Comparison of ENCODE assay signal across 19 cellular contexts in genomic region chr20:14526891-14527290, GRCh38.
DNase-seq lines count a peak whose midpoint lies in the region; ATAC-seq and TF ChIP-seq lines count a peak whose summit lies in the region.
"Had no signal": no experiment of that assay in that cellular context is flagged by ENCODE, and none has a peak within 500 bp of the region (broad histone marks: within the 10 kb centered on the region; RNA-seq: fewer than 3 reads in every experiment).

No MANE protein-coding gene starts in this region.

- TF ChIP-seq CTCF in heart right ventricle (IDR thresholded peaks at IDR 0.05), result no peak
- no peak for TF ChIP-seq CTCF in Calu3 (IDR thresholded peaks at IDR 0.05; ENCODE audit: unreplicated experiment)

- no peak overlapping the region for H3K27ac Mint-ChIP-seq in Calu3 (ENCODE audit: unreplicated experiment)
- H3K27ac Mint-ChIP-seq: B cell; CD4-positive, CD25-positive, alpha-beta regulatory T cell; CD8-positive, alpha-beta memory T cell had no signal

- H3K27me3 ChIP-seq in heart right ventricle, result no peaks in the 10 kb centered on the region
- H3K27me3 ChIP-seq: BLaER1 had no signal

- H3K27ac ChIP-seq in heart right ventricle, result no peak overlapping the region
- H3K27ac ChIP-seq: BLaER1, C4-2B, GM23248 had no signal

- H3K9me3 ChIP-seq in heart right ventricle, result peaks cover 0 to 11% (median 0%) of the 10 kb centered on the region in 11 donors
- H3K9me3 ChIP-seq: BLaER1 had no signal

- CTCF ChIA-PET in Calu3 (lab: Charles Lee), result no interaction called here

- no peaks in the 10 kb centered on the region for H3K4me1 ChIP-seq in heart right ventricle
- H3K4me1 ChIP-seq: BLaER1 had no signal

- intact Hi-C loops in heart right ventricle (cut with DNase I) (no loop called here), Calu3 (cut with micrococcal nuclease; ENCODE audit: unreplicated experiment) (no loop called here)

- BruUV-seq in Calu3 (replicated peaks; lab: Mats Ljungman, UMichigan), result no TSS peak

- no peaks in the 10 kb centered on the region for H3K36me3 Mint-ChIP-seq in Calu3 (ENCODE audit: insufficient read depth, unreplicated experiment)
- H3K36me3 Mint-ChIP-seq: CD4-positive, CD25-positive, alpha-beta regulatory T cell; CD8-positive, alpha-beta memory T cell had no signal

- no peak for ATAC-seq in heart right ventricle
- no peak for ATAC-seq in HG03135 (IDR thresholded peaks at IDR 0.05; ENCODE audit: unreplicated experiment)

- no peaks in the 10 kb centered on the region for H3K27me3 Mint-ChIP-seq in Calu3 (ENCODE audit: unreplicated experiment)
- H3K27me3 Mint-ChIP-seq: B cell; CD4-positive, CD25-positive, alpha-beta regulatory T cell; CD8-positive, alpha-beta memory T cell had no signal

- H3K4me1 Mint-ChIP-seq in Calu3 (ENCODE audit: low read depth, unreplicated experiment), result peaks cover 11% of the 10 kb centered on the region
- H3K4me1 Mint-ChIP-seq: B cell; CD4-positive, CD25-positive, alpha-beta regulatory T cell; CD8-positive, alpha-beta memory T cell had no signal

- H3K36me3 ChIP-seq in heart right ventricle, result no peaks in the 10 kb centered on the region
- H3K36me3 ChIP-seq: BLaER1 had no signal

- H3K9me3 Mint-ChIP-seq in Calu3 (ENCODE audit: low read depth, unreplicated experiment), result no peaks in the 10 kb centered on the region

- DNase-seq in DMS 273 treated with DMSO at 0.1 percent for 48 hours (lab: John Stamatoyannopoulos, UW) (peak; percentile 24), NCI-H1694 (lab: John Stamatoyannopoulos, UW) (peak; percentile 63), NCI-H446 treated with DMSO at 0.1 percent for 48 hours (lab: John Stamatoyannopoulos, UW) (peak; percentile 96), cerebellum (ENCODE audit: low spot score) (peak; percentile 53), heart right ventricle (no peak), Calu3 (no peak)
- no peak for DNase-seq in activated T-cell treated with anti-CD3 and anti-CD28 coated beads, Interleukin-2, amount 50 U/mL, for 48 hours
- DNase-seq: CD4-positive, CD25-positive, alpha-beta regulatory T cell; CD8-positive, alpha-beta memory T cell; DMS79; EL; GF-D8; GM23248; H7; HCEC 1CT had no signal

- no peak overlapping the region for H3K4me3 ChIP-seq in heart right ventricle
- H3K4me3 ChIP-seq: BLaER1, GM23248 had no signal

- H3K4me3 Mint-ChIP-seq in Calu3 (ENCODE audit: low read depth, unreplicated experiment), result no peak overlapping the region
- H3K4me3 Mint-ChIP-seq: B cell; CD4-positive, CD25-positive, alpha-beta regulatory T cell; CD8-positive, alpha-beta memory T cell had no signal

- 89% methylated on average over 12 of the region's 12 CpGs for WGBS in heart right ventricle, 2 donors

Comparison
In these comparisons a context has a peak if more than half of its experiments do, and no peak if none do; other contexts are left out.
1. DNase-seq: peak in DMS 273 treated with DMSO at 0.1 percent for 48 hours (single experiment), NCI-H1694 (single experiment), NCI-H446 treated with DMSO at 0.1 percent for 48 hours (single experiment) and cerebellum (single experiment); none in activated T-cell treated with anti-CD3 and anti-CD28 coated beads, Interleukin-2, amount 50 U/mL, for 48 hours (0 of 2), heart right ventricle (0 of 2) and Calu3 (single experiment).